Comparison of ENCODE assay signal across 18 cellular contexts in genomic region chr5:79205965-79206364, GRCh38. TPM values are rescaled to one million over a fixed set of nuclear protein-coding genes. Genes with fewer than 3 reads are reported as not detected.
A peak's percentile ranks its signal among the peaks of the same experiment; 100 is the strongest.
DNase-seq lines count a peak whose midpoint lies in the region; FAIRE-seq and TF ChIP-seq lines count a peak whose summit lies in the region.
"Had no signal": no experiment of that assay in that cellular context is flagged by ENCODE, and none has a peak within 500 bp of the region (broad histone marks: within the 10 kb centered on the region; RNA-seq: fewer than 3 reads in every experiment).

No MANE protein-coding gene starts in this region.

- peaks cover 5% of the 10 kb centered on the region for H3K4me1 ChIP-seq in rectal smooth muscle tissue (ENCODE audit: control insufficient read depth, insufficient read depth, low read length)

- TF ChIP-seq CTCF in fibroblast of the aortic adventitia (IDR thresholded peaks at IDR 0.05; ENCODE audit: insufficient read depth, low read length) = no peak

- H3K4me3 ChIP-seq in fibroblast of the aortic adventitia (ENCODE audit: low read depth, low read length) (no peak overlapping the region), rectal smooth muscle tissue (ENCODE audit: low read length) (no peak overlapping the region)
- H3K4me3 ChIP-seq: SK-N-MC had no signal

- no peaks in the 10 kb centered on the region for H3K27me3 ChIP-seq in rectal smooth muscle tissue (ENCODE audit: control insufficient read depth, insufficient read depth, low read length)

- no peak for TF ChIP-seq POLR2A in GM12891 (IDR thresholded peaks at IDR 0.05; ENCODE audit: low read depth, low read length)

- H3K36me3 ChIP-seq in rectal smooth muscle tissue (ENCODE audit: control insufficient read depth, insufficient read depth, low read length) = no peaks in the 10 kb centered on the region

- H3K9ac ChIP-seq in rectal smooth muscle tissue (ENCODE audit: low read length) = no peak overlapping the region

- DNase-seq in GM12891 (ENCODE audit: insufficient read length, low spot score) (no peak), NCI-H2029 (lab: John Stamatoyannopoulos, UW) (peak; percentile 20), fibroblast of the aortic adventitia (ENCODE audit: low read depth) (peak; percentile 18), NCI-H526 treated with DMSO at 0.1 percent for 48 hours (lab: John Stamatoyannopoulos, UW) (no peak), midbrain (lab: John Stamatoyannopoulos, UW) (no peak)
- no peak for DNase-seq in activated CD4-positive, alpha-beta T cell treated with anti-CD3 and anti-CD28 coated beads, Interleukin-2, amount 50 U/mL, for 1 hour
- DNase-seq: AML-193, DND-41, H9, NCI-H1105, NCI-H1694 treated with DMSO at 0.1 percent for 48 hours, NCI-H2227 treated with DMSO at 0.1 percent for 48 hours, NCI-H510A treated with DMSO at 0.1 percent for 48 hours, NCI-H82, SHP77, T-cell had no signal

- peak; percentile 16 for FAIRE-seq in GM12891 (lab: Jason Lieb, UNC)

- H3K27ac ChIP-seq in rectal smooth muscle tissue (ENCODE audit: low read depth, low read length) = peak overlapping the region; percentile 62
- H3K27ac ChIP-seq: SK-N-MC had no signal

TF ChIP-seq in GM12891, 5 proteins besides CTCF, POLR2A, EP300 and RAD21:
- TF ChIP-seq POLR2AphosphoS5 (IDR thresholded peaks at IDR 0.05; ENCODE audit: low read depth, low read length) (no peak), PAX5 (IDR thresholded peaks at IDR 0.05; ENCODE audit: insufficient read depth, low read length, severe bottlenecking) (no peak), POU2F2 (IDR thresholded peaks at IDR 0.05; ENCODE audit: low read depth, low read length) (no peak), SPI1 (IDR thresholded peaks at IDR 0.05; ENCODE audit: low read depth, low read length) (no peak), TAF1 (IDR thresholded peaks at IDR 0.05; ENCODE audit: low read depth, low read length) (no peak)

RNA-seq across cellular contexts. Expression of gene JMY, which starts 30.0 kb away (rescaled TPM):
- 1.9 TPM for polyA plus RNA-seq in GM12891 (2012; ENCODE audit: low read depth, missing spikeins)
- total RNA-seq in fibroblast of the aortic adventitia (ENCODE audit: low replicate concordance) = 16.4 and 17.7 TPM in 2 replicates

Comparison
In these comparisons a context has a peak if more than half of its experiments do, and no peak if none do; other contexts are left out.
1. DNase-seq: peak in NCI-H2029 (single experiment) and fibroblast of the aortic adventitia (single experiment); none in GM12891 (single experiment), NCI-H526 treated with DMSO at 0.1 percent for 48 hours (single experiment), midbrain (single experiment) and activated CD4-positive, alpha-beta T cell treated with anti-CD3 and anti-CD28 coated beads, Interleukin-2, amount 50 U/mL, for 1 hour (single experiment).